Comparison of ENCODE assay signal across 18 cellular contexts in the genomic region with DNA sequence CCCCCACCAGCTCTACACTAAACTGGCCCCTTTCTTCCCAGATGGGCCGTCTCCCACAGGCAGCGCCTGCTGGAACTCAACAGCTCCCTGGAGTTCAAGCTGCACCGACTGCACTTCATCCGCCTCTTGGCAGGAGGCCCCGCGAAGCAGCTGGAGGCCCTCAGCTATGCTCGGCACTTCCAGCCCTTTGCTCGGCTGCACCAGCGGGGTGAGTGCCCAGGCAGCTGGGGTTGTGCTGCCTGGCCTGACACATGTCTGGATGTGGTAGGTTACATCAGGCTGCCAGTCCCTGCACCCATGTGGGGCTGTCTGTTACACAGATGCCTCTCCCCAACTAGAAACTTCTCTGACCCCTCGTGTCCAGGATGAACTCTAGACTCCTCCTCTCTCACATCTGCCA. TPM values are rescaled to one million over a fixed set of nuclear protein-coding genes. Genes with fewer than 3 reads are reported as not detected.
DNase-seq lines count a peak whose midpoint lies in the region; ATAC-seq and TF ChIP-seq lines count a peak whose summit lies in the region.
"Had no signal": no experiment of that assay in that cellular context is flagged by ENCODE, and none has a peak within 500 bp of the region (broad histone marks: within the 10 kb centered on the region; RNA-seq: fewer than 3 reads in every experiment).

No MANE protein-coding gene starts in this region.

- H3K27ac Mint-ChIP-seq in WTC11: peak overlapping the region; percentile 91
- H3K27ac Mint-ChIP-seq: activated naive CD4-positive, alpha-beta T cell treated with anti-CD3 and anti-CD28 coated beads, Interleukin-2, amount 50 U/mL, for 24 hours; immature natural killer cell had no signal

- peaks cover 5% of the 10 kb centered on the region for H3K4me1 Mint-ChIP-seq in WTC11

- H3K4me3 ChIP-seq in psoas muscle: no peak overlapping the region
- H3K4me3 ChIP-seq: breast epithelium had no signal

- peak; percentile 38 for DNase-seq in DMS53 (lab: John Stamatoyannopoulos, UW)
- no peak for DNase-seq in DMS53 treated with DMSO at 0.1 percent for 48 hours (lab: John Stamatoyannopoulos, UW; ENCODE audit: unreplicated experiment)
- DNase-seq in WTC11 (ENCODE audit: low spot score): no peak
- peak; percentile 86 for DNase-seq in left ventricle myocardium superior
- peak; percentile 57 to 84 for DNase-seq in psoas muscle
- DNase-seq in NCI-H524 treated with DMSO at 0.1 percent for 48 hours (lab: John Stamatoyannopoulos, UW): no peak
- DNase-seq: effector CD8-positive, alpha-beta T cell; foreskin melanocyte; immature natural killer cell; NCI-H146 had no signal

- no peak overlapping the region for H3K4me3 Mint-ChIP-seq in WTC11
- H3K4me3 Mint-ChIP-seq: activated naive CD4-positive, alpha-beta T cell treated with anti-CD3 and anti-CD28 coated beads, Interleukin-2, amount 50 U/mL, for 24 hours; immature natural killer cell had no signal

- no peaks in the 10 kb centered on the region for H3K27me3 ChIP-seq in psoas muscle (ENCODE audit: insufficient read depth in 3 of 3, low read length in 2 of 3)
- H3K27me3 ChIP-seq: breast epithelium had no signal

- H3K27me3 Mint-ChIP-seq in WTC11 (ENCODE audit: low read depth): no peaks in the 10 kb centered on the region
- H3K27me3 Mint-ChIP-seq: activated naive CD4-positive, alpha-beta T cell treated with anti-CD3 and anti-CD28 coated beads, Interleukin-2, amount 50 U/mL, for 24 hours had no signal

- H3K9me3 Mint-ChIP-seq in WTC11: no peaks in the 10 kb centered on the region
- H3K9me3 Mint-ChIP-seq: activated naive CD4-positive, alpha-beta T cell treated with anti-CD3 and anti-CD28 coated beads, Interleukin-2, amount 50 U/mL, for 24 hours; immature natural killer cell had no signal

- H3K36me3 ChIP-seq in psoas muscle (ENCODE audit: insufficient read depth in 1 of 2, low read depth in 1 of 2): peaks cover 3 to 100% of the 10 kb centered on the region in 2 donors

- peak overlapping the region; percentile 82 for H3K27ac ChIP-seq in psoas muscle
- H3K27ac ChIP-seq: 22Rv1, breast epithelium had no signal

- TF ChIP-seq CTCF in WTC11 (IDR thresholded peaks at IDR 0.05): no peak
- no peak for TF ChIP-seq CTCF in psoas muscle (IDR thresholded peaks at IDR 0.05)

- ATAC-seq in WTC11: no peak
- ATAC-seq in left ventricle myocardium superior: peak; percentile 81
- ATAC-seq in psoas muscle: peak; percentile 86 to 98 (median 90)
- ATAC-seq in HG02884 (IDR thresholded peaks at IDR 0.05; ENCODE audit: unreplicated experiment): no peak
- ATAC-seq in GM19324 (IDR thresholded peaks at IDR 0.05; ENCODE audit: low FRiP score, unreplicated experiment): no peak

- no peaks in the 10 kb centered on the region for H3K9me3 ChIP-seq in psoas muscle
- H3K9me3 ChIP-seq: breast epithelium had no signal

- 13 to 20% (median 16%) methylated on average over 10 of the region's 10 CpGs for WGBS in psoas muscle, 3 donors

- H3K4me1 ChIP-seq in psoas muscle: peaks cover 20% of the 10 kb centered on the region
- H3K4me1 ChIP-seq: breast epithelium had no signal

- H3K36me3 Mint-ChIP-seq in WTC11: peaks cover 78% of the 10 kb centered on the region

- intact Hi-C loops in left ventricle myocardium superior (cut with micrococcal nuclease): no loop called here
- intact Hi-C loops in psoas muscle (cut with DNase I): no loop called here

- CTCF ChIA-PET in WTC11 (lab: Charles Lee): interaction anchor here (2.4 to 7.5 kb wide), 4 partner anchors 20 to 69 kb away, joined by 14 to 111 read pairs (median 28); no protein-coding TSS in a partner anchor

- POLR2A ChIA-PET in WTC11 (lab: Charles Lee): interaction anchor here (0.5 to 1.1 kb wide), 3 partner anchors 20 to 208 kb away, joined by 3 to 5 read pairs (median 3); no protein-coding TSS in a partner anchor

TF ChIP-seq in WTC11, 78 proteins besides CTCF, POLR2A, EP300 and RAD21:
- no peak for TF ChIP-seq TEAD1 (CRISPR knock-in tag; IDR thresholded peaks at IDR 0.05)
- TF ChIP-seq FOXP1 (CRISPR knock-in tag; IDR thresholded peaks at IDR 0.05; ENCODE audit: borderline replicate concordance): no peak
- no peak for TF ChIP-seq MYBL2 (CRISPR knock-in tag; IDR thresholded peaks at IDR 0.05)
- TF ChIP-seq, protein P1, sequence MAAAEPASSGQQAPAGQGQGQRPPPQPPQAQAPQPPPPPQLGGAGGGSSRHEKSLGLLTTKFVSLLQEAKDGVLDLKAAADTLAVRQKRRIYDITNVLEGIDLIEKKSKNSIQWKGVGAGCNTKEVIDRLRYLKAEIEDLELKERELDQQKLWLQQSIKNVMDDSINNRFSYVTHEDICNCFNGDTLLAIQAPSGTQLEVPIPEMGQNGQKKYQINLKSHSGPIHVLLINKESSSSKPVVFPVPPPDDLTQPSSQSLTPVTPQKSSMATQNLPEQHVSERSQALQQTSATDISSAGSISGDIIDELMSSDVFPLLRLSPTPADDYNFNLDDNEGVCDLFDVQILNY (CRISPR knock-in tag; IDR thresholded peaks at IDR 0.05): no peak
- TF ChIP-seq IRF2 (CRISPR knock-in tag; IDR thresholded peaks at IDR 0.05; ENCODE audit: borderline replicate concordance, low read depth): no peak
- no peak for TF ChIP-seq NR1H2 (CRISPR knock-in tag; IDR thresholded peaks at IDR 0.05)
- TF ChIP-seq NFYB (CRISPR knock-in tag; conservative IDR thresholded peaks at IDR 0.05; ENCODE audit: low read depth): no peak
- TF ChIP-seq GABPB1 (CRISPR knock-in tag; IDR thresholded peaks at IDR 0.05): no peak
- TF ChIP-seq, protein P2, sequence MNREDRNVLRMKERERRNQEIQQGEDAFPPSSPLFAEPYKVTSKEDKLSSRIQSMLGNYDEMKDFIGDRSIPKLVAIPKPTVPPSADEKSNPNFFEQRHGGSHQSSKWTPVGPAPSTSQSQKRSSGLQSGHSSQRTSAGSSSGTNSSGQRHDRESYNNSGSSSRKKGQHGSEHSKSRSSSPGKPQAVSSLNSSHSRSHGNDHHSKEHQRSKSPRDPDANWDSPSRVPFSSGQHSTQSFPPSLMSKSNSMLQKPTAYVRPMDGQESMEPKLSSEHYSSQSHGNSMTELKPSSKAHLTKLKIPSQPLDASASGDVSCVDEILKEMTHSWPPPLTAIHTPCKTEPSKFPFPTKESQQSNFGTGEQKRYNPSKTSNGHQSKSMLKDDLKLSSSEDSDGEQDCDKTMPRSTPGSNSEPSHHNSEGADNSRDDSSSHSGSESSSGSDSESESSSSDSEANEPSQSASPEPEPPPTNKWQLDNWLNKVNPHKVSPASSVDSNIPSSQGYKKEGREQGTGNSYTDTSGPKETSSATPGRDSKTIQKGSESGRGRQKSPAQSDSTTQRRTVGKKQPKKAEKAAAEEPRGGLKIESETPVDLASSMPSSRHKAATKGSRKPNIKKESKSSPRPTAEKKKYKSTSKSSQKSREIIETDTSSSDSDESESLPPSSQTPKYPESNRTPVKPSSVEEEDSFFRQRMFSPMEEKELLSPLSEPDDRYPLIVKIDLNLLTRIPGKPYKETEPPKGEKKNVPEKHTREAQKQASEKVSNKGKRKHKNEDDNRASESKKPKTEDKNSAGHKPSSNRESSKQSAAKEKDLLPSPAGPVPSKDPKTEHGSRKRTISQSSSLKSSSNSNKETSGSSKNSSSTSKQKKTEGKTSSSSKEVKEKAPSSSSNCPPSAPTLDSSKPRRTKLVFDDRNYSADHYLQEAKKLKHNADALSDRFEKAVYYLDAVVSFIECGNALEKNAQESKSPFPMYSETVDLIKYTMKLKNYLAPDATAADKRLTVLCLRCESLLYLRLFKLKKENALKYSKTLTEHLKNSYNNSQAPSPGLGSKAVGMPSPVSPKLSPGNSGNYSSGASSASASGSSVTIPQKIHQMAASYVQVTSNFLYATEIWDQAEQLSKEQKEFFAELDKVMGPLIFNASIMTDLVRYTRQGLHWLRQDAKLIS (CRISPR knock-in tag; IDR thresholded peaks at IDR 0.05; ENCODE audit: borderline replicate concordance): no peak

RNA-seq across cellular contexts. Expression of a gene that starts 9.8 kb away (rescaled TPM):
- total RNA-seq in WTC11 (2021) (263 to 269 TPM (median 264 TPM) in 3 replicates), left ventricle myocardium superior (74.5 TPM), psoas muscle (100 to 1,000 TPM in 2 of 4 donors, 10 to 100 TPM in 2; 86.9 to 131 (median 96.0) TPM)
- polyA plus RNA-seq in psoas muscle: 100 to 1,000 TPM; 132 to 301 (median 147) TPM

RNA-seq across cellular contexts. Expression of a gene that starts 13.1 kb away (rescaled TPM):
- total RNA-seq in WTC11 (2021) (86.1 to 93.3 TPM (median 92.5 TPM) in 3 replicates), left ventricle myocardium superior (41.6 TPM), psoas muscle (10 to 100 TPM; 48.0 to 54.9 (median 50.8) TPM)
- 10 to 100 TPM; 43.5 to 80.2 (median 55.9) TPM for polyA plus RNA-seq in psoas muscle

RNA-seq across cellular contexts. Expression of a gene that starts 30.6 kb away (rescaled TPM):
- total RNA-seq in WTC11 (2021) (40.3 to 46.2 TPM (median 41.6 TPM) in 3 replicates), left ventricle myocardium superior (2.7 TPM), psoas muscle (1 to 10 TPM; 1.6 to 3.7 (median 3.2) TPM)
- 1 to 10 TPM; 2.2 to 4.0 (median 2.3) TPM for polyA plus RNA-seq in psoas muscle

RNA-seq across cellular contexts. Expression of a gene that starts 43.3 kb away (rescaled TPM):
- total RNA-seq in WTC11 (2021) (not detected in 3 replicates), left ventricle myocardium superior (not detected), psoas muscle (not detected)
- not detected for polyA plus RNA-seq in psoas muscle
- total RNA-seq: breast epithelium; posterior vena cava; subcutaneous adipose tissue; T-helper 1 cell treated with Interleukin-12 subunit alpha and Interleukin-12 subunit beta and Interleukin-4 antibody, amounts not matched to agents 30 ng/mL and 1 ng/mL, for 36 hours had no signal
- polyA plus RNA-seq: immature natural killer cell had no signal

Comparison
In these comparisons a context has a peak if more than half of its experiments do, and no peak if none do; other contexts are left out.
1. DNase-seq: peak in DMS53 (single experiment), left ventricle myocardium superior (single experiment) and psoas muscle (2 of 2); none in DMS53 treated with DMSO at 0.1 percent for 48 hours (single experiment), WTC11 (single experiment) and NCI-H524 treated with DMSO at 0.1 percent for 48 hours (single experiment).
2. ATAC-seq: peak in left ventricle myocardium superior (single experiment) and psoas muscle (4 of 4); none in WTC11 (single experiment), HG02884 (single experiment) and GM19324 (single experiment).